8 cellular contexts compared by ENCODE assay signal in genomic region chr2:199019898-199020507, GRCh38.
DNase-seq lines count a peak whose midpoint lies in the region; ATAC-seq and TF ChIP-seq lines count a peak whose summit lies in the region.

No MANE protein-coding gene starts in this region.

- no peaks in the 10 kb centered on the region for H3F3A ChIP-seq in neural progenitor cell (ENCODE audit: low read depth)

- H3K9me3 Mint-ChIP-seq in MCF 10A (ENCODE audit: unreplicated experiment) (no peaks in the 10 kb centered on the region), neural progenitor cell (no peaks in the 10 kb centered on the region)
- no peaks in the 10 kb centered on the region for H3K9me3 Mint-ChIP-seq in activated naive CD4-positive, alpha-beta T cell treated with anti-CD3 and anti-CD28 coated beads, Interleukin-2, amount 10 ng/mL, durations not matched to agents 7 days and 5 days
- peaks cover 5% of the 10 kb centered on the region for H3K9me3 Mint-ChIP-seq in stimulated activated memory B cell treated with anti-CD40 and anti-IgM and Interleukin-4, amounts not matched to agents 10 μg/mL and 1 μg/mL and 100 μg/mL, for 72 hours

- no peak overlapping the region for H3K4me2 ChIP-seq in neural progenitor cell

- no peak overlapping the region for H3K4me3 Mint-ChIP-seq in MCF 10A (ENCODE audit: unreplicated experiment)
- no peak overlapping the region for H3K4me3 Mint-ChIP-seq in neural progenitor cell
- H3K4me3 Mint-ChIP-seq in activated naive CD4-positive, alpha-beta T cell treated with anti-CD3 and anti-CD28 coated beads, Interleukin-2, amount 10 ng/mL, durations not matched to agents 7 days and 5 days = no peak overlapping the region
- H3K4me3 Mint-ChIP-seq in stimulated activated memory B cell treated with anti-CD40 and anti-IgM and Interleukin-4, amounts not matched to agents 10 μg/mL and 1 μg/mL and 100 μg/mL, for 72 hours = no peak overlapping the region

- H3K9ac ChIP-seq in neural progenitor cell = no peak overlapping the region

- intact Hi-C loops in MCF 10A (cut with micrococcal nuclease) = loop anchor here (1.0 to 5.0 kb wide), 3 partner anchors 237 to 465 kb away; no protein-coding TSS in a partner anchor

- BruUV-seq in MCF 10A (replicated peaks; lab: Mats Ljungman, UMichigan) = no TSS peak

- POLR2A ChIA-PET in MCF 10A (lab: Yijun Ruan, JAX) = no interaction called here

- CTCF ChIA-PET in MCF 10A (lab: Yijun Ruan, JAX) = interaction anchor here (0.6 kb wide), 1 partner anchor 377 kb away, joined by 4 read pairs; no protein-coding TSS in a partner anchor
- CTCF ChIA-PET in activated naive CD4-positive, alpha-beta T cell treated with anti-CD3 and anti-CD28 coated beads, Interleukin-2, amount 10 ng/mL, durations not matched to agents 7 days and 5 days (lab: Charles Lee) = no interaction called here

- no peak overlapping the region for H3K27ac Mint-ChIP-seq in MCF 10A (ENCODE audit: low read depth, unreplicated experiment)
- no peak overlapping the region for H3K27ac Mint-ChIP-seq in neural progenitor cell
- H3K27ac Mint-ChIP-seq in activated naive CD4-positive, alpha-beta T cell treated with anti-CD3 and anti-CD28 coated beads, Interleukin-2, amount 10 ng/mL, durations not matched to agents 7 days and 5 days = no peak overlapping the region
- H3K27ac Mint-ChIP-seq in stimulated activated memory B cell treated with anti-CD40 and anti-IgM and Interleukin-4, amounts not matched to agents 10 μg/mL and 1 μg/mL and 100 μg/mL, for 72 hours = no peak overlapping the region

- no peaks in the 10 kb centered on the region for H3K79me2 ChIP-seq in neural progenitor cell (ENCODE audit: low read depth)

- H3K4me3 ChIP-seq in neural progenitor cell = no peak overlapping the region

- H3K36me3 Mint-ChIP-seq in MCF 10A (ENCODE audit: insufficient read depth, unreplicated experiment) = no peaks in the 10 kb centered on the region
- no peaks in the 10 kb centered on the region for H3K36me3 Mint-ChIP-seq in neural progenitor cell
- no peaks in the 10 kb centered on the region for H3K36me3 Mint-ChIP-seq in activated naive CD4-positive, alpha-beta T cell treated with anti-CD3 and anti-CD28 coated beads, Interleukin-2, amount 10 ng/mL, durations not matched to agents 7 days and 5 days
- no peaks in the 10 kb centered on the region for H3K36me3 Mint-ChIP-seq in stimulated activated memory B cell treated with anti-CD40 and anti-IgM and Interleukin-4, amounts not matched to agents 10 μg/mL and 1 μg/mL and 100 μg/mL, for 72 hours

- H3K27me3 Mint-ChIP-seq in MCF 10A (ENCODE audit: insufficient read depth, unreplicated experiment) (peaks cover 24% of the 10 kb centered on the region), neural progenitor cell (ENCODE audit: insufficient read depth, low read depth) (no peaks in the 10 kb centered on the region)
- no peaks in the 10 kb centered on the region for H3K27me3 Mint-ChIP-seq in activated naive CD4-positive, alpha-beta T cell treated with anti-CD3 and anti-CD28 coated beads, Interleukin-2, amount 10 ng/mL, durations not matched to agents 7 days and 5 days
- H3K27me3 Mint-ChIP-seq in stimulated activated memory B cell treated with anti-CD40 and anti-IgM and Interleukin-4, amounts not matched to agents 10 μg/mL and 1 μg/mL and 100 μg/mL, for 72 hours = no peaks in the 10 kb centered on the region

- H3K27me3 ChIP-seq in neural progenitor cell = no peaks in the 10 kb centered on the region

- no peaks in the 10 kb centered on the region for H3K9me3 ChIP-seq in neural progenitor cell (ENCODE audit: low read depth)

- DNase-seq in SKM-1 treated with dmso at 0.1 percent for 144 hours (lab: John Stamatoyannopoulos, UW; ENCODE audit: unreplicated experiment) (peak; percentile 13), SKM-1 (lab: John Stamatoyannopoulos, UW; ENCODE audit: unreplicated experiment) (no peak), NCI-H1694 treated with DMSO at 0.1 percent for 48 hours (lab: John Stamatoyannopoulos, UW) (peak; percentile 20), MCF 10A (ENCODE audit: unreplicated experiment) (peak; percentile 46), neural progenitor cell (ENCODE audit: low spot score) (peak; percentile 66)
- no peak for DNase-seq in activated naive CD4-positive, alpha-beta T cell treated with anti-CD3 and anti-CD28 coated beads, Interleukin-2, amount 10 ng/mL, durations not matched to agents 7 days and 5 days

- no peak overlapping the region for H3K27ac ChIP-seq in neural progenitor cell

- TF ChIP-seq CTCF in MCF 10A (IDR thresholded peaks at IDR 0.05; ENCODE audit: unreplicated experiment) (peak; percentile 32), neural progenitor cell (IDR thresholded peaks at IDR 0.05) (peak; percentile 64)

- H4K20me1 ChIP-seq in neural progenitor cell (ENCODE audit: low read depth) = no peaks in the 10 kb centered on the region

- H2AFZ ChIP-seq in neural progenitor cell (replicated peaks) = no peak overlapping the region

- no peak for ATAC-seq in stimulated activated memory B cell treated with anti-CD40 and anti-IgM and Interleukin-4, amounts not matched to agents 10 μg/mL and 1 μg/mL and 100 μg/mL, for 72 hours
- no peak for ATAC-seq in GM21390 (IDR thresholded peaks at IDR 0.05; ENCODE audit: unreplicated experiment)

- H3K4me1 Mint-ChIP-seq in MCF 10A (ENCODE audit: insufficient read depth, unreplicated experiment) (no peaks in the 10 kb centered on the region), neural progenitor cell (no peaks in the 10 kb centered on the region)
- no peaks in the 10 kb centered on the region for H3K4me1 Mint-ChIP-seq in activated naive CD4-positive, alpha-beta T cell treated with anti-CD3 and anti-CD28 coated beads, Interleukin-2, amount 10 ng/mL, durations not matched to agents 7 days and 5 days
- H3K4me1 Mint-ChIP-seq in stimulated activated memory B cell treated with anti-CD40 and anti-IgM and Interleukin-4, amounts not matched to agents 10 μg/mL and 1 μg/mL and 100 μg/mL, for 72 hours = no peaks in the 10 kb centered on the region

- no peaks in the 10 kb centered on the region for H3K36me3 ChIP-seq in neural progenitor cell

- H3K4me1 ChIP-seq in neural progenitor cell = no peaks in the 10 kb centered on the region

Comparison
In these comparisons a context has a peak if more than half of its experiments do, and no peak if none do; other contexts are left out.
1. DNase-seq: peak in SKM-1 treated with dmso at 0.1 percent for 144 hours (single experiment), NCI-H1694 treated with DMSO at 0.1 percent for 48 hours (single experiment), MCF 10A (single experiment) and neural progenitor cell (single experiment); none in SKM-1 (single experiment) and activated naive CD4-positive, alpha-beta T cell treated with anti-CD3 and anti-CD28 coated beads, Interleukin-2, amount 10 ng/mL, durations not matched to agents 7 days and 5 days (single experiment).